In genomic region chr21:24456358-24456757, GRCh38 we compare ENCODE assay signal across 21 cellular contexts.
"Had no signal": no experiment of that assay in that cellular context is flagged by ENCODE, and none has a peak within 500 bp of the region (broad histone marks: within the 10 kb centered on the region; RNA-seq: fewer than 3 reads in every experiment).

No MANE protein-coding gene starts in this region.

- H3K9me3 ChIP-seq: testis had no signal

- H3K27ac ChIP-seq: parathyroid adenoma, SK-N-MC, skin epidermis, testis had no signal

- H3K9ac ChIP-seq: parathyroid adenoma had no signal

- H3K27me3 ChIP-seq: testis had no signal

- DNase-seq: activated CD4-positive, alpha-beta memory T cell treated with anti-CD3 and anti-CD28 coated beads, Interleukin-2, amount 10 ng/mL, durations not matched to agents 7 days and 5 days; activated CD4-positive, alpha-beta T cell treated with anti-CD3 and anti-CD28 coated beads for 48 hours; activated CD4-positive, CD25-positive, alpha-beta regulatory T cell; activated CD8-positive, alpha-beta memory T cell treated with anti-CD3 and anti-CD28 coated beads, Interleukin-2, amount 10 ng/mL, durations not matched to agents 7 days and 5 days; amygdala; cortex of kidney; effector CD4-positive, alpha-beta T cell; natural killer cell; retina; stimulated activated CD4-positive, alpha-beta T cell treated with anti-CD3 and anti-CD28 coated beads, Interleukin-15, amount 100 ng/mL, for 24 hours; stimulated activated CD4-positive, alpha-beta T cell treated with anti-CD3 and anti-CD28 coated beads, Interleukin-2, amount 100 ng/mL, for 48 hours; T-helper 1 cell; T-helper 9 cell; testis had no signal

- H3K4me1 ChIP-seq: parathyroid adenoma, testis had no signal

- ATAC-seq: activated CD8-positive, alpha-beta memory T cell treated with anti-CD3 and anti-CD28 coated beads, Interleukin-2, amount 10 ng/mL, durations not matched to agents 7 days and 5 days; left lobe of liver; natural killer cell; stimulated activated effector memory CD8-positive, alpha-beta T cell treated with anti-CD3 and anti-CD28 coated beads, Interleukin-12 subunit alpha, Interleukin-12 subunit beta, amount 100 ng/mL, for 72 hours had no signal

- H3K79me2 ChIP-seq: parathyroid adenoma had no signal

- H3K4me3 ChIP-seq: lung, SK-N-MC, skin epidermis, testis had no signal

- FAIRE-seq: islet of Langerhans had no signal

- H2AFZ ChIP-seq: parathyroid adenoma had no signal
